Comparison of ENCODE assay signal across 8 cellular contexts in genomic region chr5:154478224-154478565, GRCh38. TPM values are rescaled to one million over a fixed set of nuclear protein-coding genes. Genes with fewer than 3 reads are reported as not detected.
DNase-seq lines count a peak whose midpoint lies in the region; ATAC-seq and TF ChIP-seq lines count a peak whose summit lies in the region.

Gene HAND1 (minus strand): TSS chr5:154478227. CDS start chr5:154478008, 219 bp downstream.

- H3K4me1 ChIP-seq in mucosa of descending colon (ENCODE audit: low read depth) = peaks cover 37% of the 10 kb centered on the region

- H3K4me3 ChIP-seq in mucosa of descending colon = no peak within 1 kb of the TSS

- no peaks in the 10 kb centered on the region for H3K9me3 ChIP-seq in mucosa of descending colon

- intact Hi-C loops in dendritic cell treated with granulocyte-macrophage colony-stimulating factor and Interleukin-4, amounts not matched to agents 40 ng/mL and 50 ng/mL, for 4 days (cut with micrococcal nuclease) = no loop called here
- intact Hi-C loops in mucosa of descending colon (cut with DNase I, micrococcal nuclease) = no loop called here

- no peaks in the 10 kb centered on the region for H3K9me3 Mint-ChIP-seq in dendritic cell treated with granulocyte-macrophage colony-stimulating factor and Interleukin-4, amounts not matched to agents 40 ng/mL and 50 ng/mL, for 4 days

- ATAC-seq in mucosa of descending colon (peak; percentile 82), HG02938 (IDR thresholded peaks at IDR 0.05; ENCODE audit: unreplicated experiment) (no peak)

- H3K36me3 ChIP-seq in mucosa of descending colon (ENCODE audit: low read depth) = no peaks in the 10 kb centered on the region

- peak; percentile 92 for DNase-seq in DMS 273 (lab: John Stamatoyannopoulos, UW; ENCODE audit: unreplicated experiment)
- DNase-seq in NCI-H2029 (lab: John Stamatoyannopoulos, UW) = peak; percentile 55
- DNase-seq in mucosa of descending colon = peak; percentile 60 to 77 (median 72)
- DNase-seq in dedifferentiated amniotic fluid mesenchymal stem cell (ENCODE audit: extremely low spot score) = no peak
- no peak for DNase-seq in stimulated activated CD4-positive, alpha-beta T cell treated with anti-CD3 and anti-CD28 coated beads, Interleukin-2, amount 100 ng/mL, for 24 hours
- DNase-seq in GM19238 (ENCODE audit: insufficient read length, low spot score) = no peak

- peak within 1 kb of the TSS; percentile 1 for H3K4me3 Mint-ChIP-seq in dendritic cell treated with granulocyte-macrophage colony-stimulating factor and Interleukin-4, amounts not matched to agents 40 ng/mL and 50 ng/mL, for 4 days

- no peak within 1 kb of the TSS for H3K27ac Mint-ChIP-seq in dendritic cell treated with granulocyte-macrophage colony-stimulating factor and Interleukin-4, amounts not matched to agents 40 ng/mL and 50 ng/mL, for 4 days

- H3K4me1 Mint-ChIP-seq in dendritic cell treated with granulocyte-macrophage colony-stimulating factor and Interleukin-4, amounts not matched to agents 40 ng/mL and 50 ng/mL, for 4 days (ENCODE audit: low read depth) = peaks cover 56% of the 10 kb centered on the region

- H3K36me3 Mint-ChIP-seq in dendritic cell treated with granulocyte-macrophage colony-stimulating factor and Interleukin-4, amounts not matched to agents 40 ng/mL and 50 ng/mL, for 4 days (ENCODE audit: low read depth) = no peaks in the 10 kb centered on the region

- H3K27me3 Mint-ChIP-seq in dendritic cell treated with granulocyte-macrophage colony-stimulating factor and Interleukin-4, amounts not matched to agents 40 ng/mL and 50 ng/mL, for 4 days = peaks cover 100% of the 10 kb centered on the region

- TF ChIP-seq CTCF in mucosa of descending colon (IDR thresholded peaks at IDR 0.05) = no peak

RNA-seq across cellular contexts. Expression of gene HAND1, which starts in this region (rescaled TPM):
- 10 to 100 TPM in 1 of 3 donors, 1 to 10 TPM in 1, under 1 TPM in 1; 0.61 to 47.3 (median 1.8) TPM for total RNA-seq in mucosa of descending colon

Comparison
In these comparisons a context has a peak if more than half of its experiments do, and no peak if none do; other contexts are left out.
1. DNase-seq: peak in DMS 273 (single experiment), NCI-H2029 (single experiment) and mucosa of descending colon (3 of 3); none in dedifferentiated amniotic fluid mesenchymal stem cell (single experiment), stimulated activated CD4-positive, alpha-beta T cell treated with anti-CD3 and anti-CD28 coated beads, Interleukin-2, amount 100 ng/mL, for 24 hours (0 of 2) and GM19238 (single experiment).